Comparison of ENCODE assay signal across 8 cellular contexts in the genomic region with DNA sequence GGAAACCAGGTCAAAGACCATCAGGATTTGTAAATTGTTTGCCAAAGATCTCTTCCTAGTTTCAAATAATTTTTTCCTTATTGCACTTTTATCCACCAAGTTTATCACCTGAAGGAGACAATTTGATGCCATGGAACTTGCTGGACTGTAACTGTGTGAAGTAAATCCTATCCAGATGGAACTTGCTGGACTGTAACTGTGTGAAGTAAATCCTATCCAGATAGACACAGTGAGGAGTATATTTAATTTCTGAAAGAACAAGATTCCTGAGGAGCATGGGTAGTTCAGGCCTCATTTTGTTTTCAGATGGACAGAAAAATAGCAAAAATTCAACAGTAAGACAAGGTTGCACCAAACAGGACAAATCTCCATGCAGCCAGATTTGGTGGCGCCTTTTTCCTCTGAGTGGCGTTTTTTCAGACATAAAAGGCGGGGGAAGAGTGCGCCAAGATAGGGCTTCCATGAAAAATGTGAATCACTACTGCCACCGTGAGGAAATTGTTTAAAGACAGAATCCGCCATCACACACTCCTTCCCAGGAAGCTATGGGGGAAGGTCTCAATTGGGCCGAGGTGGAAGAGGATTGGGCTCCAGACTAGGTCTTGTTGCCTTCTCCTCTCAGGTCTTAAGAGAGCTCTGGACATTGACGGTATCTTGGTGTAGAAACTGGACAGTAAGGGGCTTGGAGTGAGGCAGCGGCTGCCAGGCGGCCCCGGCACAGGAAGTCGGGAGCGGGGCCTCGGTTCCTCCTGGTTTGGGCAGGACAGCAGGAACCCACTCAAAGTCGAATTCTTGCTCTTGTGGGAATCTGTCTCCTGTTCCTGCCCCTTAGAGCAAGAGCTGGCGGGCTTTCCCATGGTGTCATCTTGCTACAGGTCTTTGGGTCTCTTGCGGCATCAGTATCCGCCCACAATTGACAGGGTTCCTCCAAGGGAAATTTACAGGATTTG.
DNase-seq lines count a peak whose midpoint lies in the region; ATAC-seq and TF ChIP-seq lines count a peak whose summit lies in the region.

No MANE protein-coding gene starts in this region.

- no peaks in the 10 kb centered on the region for H3K36me3 ChIP-seq in vagina
- peaks cover 51% of the 10 kb centered on the region for H3K36me3 ChIP-seq in H7 (replicated peaks; ENCODE audit: control insufficient read depth, insufficient read depth, low read length)

- no peak for TF ChIP-seq POLR2A in vagina (IDR thresholded peaks at IDR 0.05)

- no peaks in the 10 kb centered on the region for H3K9me3 ChIP-seq in vagina

- intact Hi-C loops in left cardiac atrium (cut with DNase I): no loop called here
- intact Hi-C loops in left ventricle myocardium superior (cut with micrococcal nuclease): no loop called here
- intact Hi-C loops in vagina (cut with DNase I): no loop called here

- H3K4me3 ChIP-seq in fibroblast of the aortic adventitia (ENCODE audit: low read depth, low read length) (peak overlapping the region; percentile 57), vagina (peak overlapping the region; percentile 45 to 47), H7 (ENCODE audit: insufficient read depth, low read depth, low read length) (no peak overlapping the region)

- TF ChIP-seq CTCF in fibroblast of the aortic adventitia (IDR thresholded peaks at IDR 0.05; ENCODE audit: insufficient read depth, low read length) (peak; percentile 50), vagina (IDR thresholded peaks at IDR 0.05) (peak in 2 of 3 experiments; percentile 44 to 63)

- H3K4me1 ChIP-seq in vagina: no peaks in the 10 kb centered on the region

- H3K27me3 ChIP-seq in vagina (no peaks in the 10 kb centered on the region), H7 (ENCODE audit: control insufficient read depth, insufficient read depth, low read length) (no peaks in the 10 kb centered on the region)

- in situ Hi-C loops in G401 (cut with HindIII; ENCODE audit: low sequenced_read_pairs): no loop called here

- peak overlapping the region; percentile 77 for H3K27ac ChIP-seq in vagina

- DNase-seq in left cardiac atrium (peak; percentile 62), left ventricle myocardium superior (no peak), NOMO-1 treated with DMSO at 0.1 percent for 48 hours (lab: John Stamatoyannopoulos, UW; ENCODE audit: unreplicated experiment) (peak; percentile 68), fibroblast of the aortic adventitia (ENCODE audit: low read depth) (peak; percentile 91), vagina (ENCODE audit: extremely low spot score in 2 of 2) (no peak), H7 (no peak), G401 (ENCODE audit: low spot score) (no peak)

- ATAC-seq in left cardiac atrium (peak in 1 of 2 donors; percentile 91), left ventricle myocardium superior (no peak), HG03521 (IDR thresholded peaks at IDR 0.05; ENCODE audit: unreplicated experiment) (no peak)

Comparison
In these comparisons a context has a peak if more than half of its experiments do, and no peak if none do; other contexts are left out.
1. DNase-seq: peak in left cardiac atrium (single experiment), NOMO-1 treated with DMSO at 0.1 percent for 48 hours (single experiment) and fibroblast of the aortic adventitia (single experiment); none in left ventricle myocardium superior (single experiment), vagina (0 of 2), H7 (single experiment) and G401 (single experiment).